Comparison of ENCODE assay signal across 29 cellular contexts in genomic region chr21:39668369-39668768, GRCh38. TPM values are rescaled to one million over a fixed set of nuclear protein-coding genes. Genes with fewer than 3 reads are reported as not detected.
"Had no signal": no experiment of that assay in that cellular context is flagged by ENCODE, and none has a peak within 500 bp of the region (broad histone marks: within the 10 kb centered on the region; RNA-seq: fewer than 3 reads in every experiment).

No MANE protein-coding gene starts in this region.

- H3K36me3 Mint-ChIP-seq: memory B cell; naive B cell; natural killer cell treated with Interleukin-12 subunit alpha and Interleukin-12 subunit beta and Interleukin-15 and Interleukin-18, amount 100 ng/mL, for 72 hours had no signal

- H3K9me3 ChIP-seq: esophagus muscularis mucosa, gastroesophageal sphincter, heart left ventricle, mucosa of descending colon, neutrophil, prostate gland, right atrium auricular region, sigmoid colon, stomach, thyroid gland had no signal

- H3K4me3 Mint-ChIP-seq: memory B cell; mesothelial cell of epicardium; naive B cell; natural killer cell treated with Interleukin-12 subunit alpha and Interleukin-12 subunit beta and Interleukin-15 and Interleukin-18, amount 100 ng/mL, for 72 hours; neural crest cell had no signal

- H3K4me2 ChIP-seq: hepatocyte had no signal

- H3K27me3 ChIP-seq: esophagus muscularis mucosa, foreskin keratinocyte, gastroesophageal sphincter, heart left ventricle, hepatocyte, neutrophil, right atrium auricular region, sigmoid colon, stomach, thyroid gland had no signal

- H3K27ac Mint-ChIP-seq: memory B cell; mesothelial cell of epicardium; naive B cell; natural killer cell treated with Interleukin-12 subunit alpha and Interleukin-12 subunit beta and Interleukin-15 and Interleukin-18, amount 100 ng/mL, for 72 hours had no signal

- H3K27ac ChIP-seq: coronary artery, esophagus muscularis mucosa, foreskin keratinocyte, gastroesophageal sphincter, heart left ventricle, hepatocyte, neutrophil, prostate gland, right atrium auricular region, sigmoid colon, stomach, thyroid gland had no signal

- H3K4me3 ChIP-seq: coronary artery, esophagus muscularis mucosa, gastroesophageal sphincter, heart left ventricle, hepatocyte, lung, mucosa of descending colon, prostate gland, right atrium auricular region, sigmoid colon, stomach, thyroid gland had no signal

- H3K4me1 ChIP-seq: foreskin keratinocyte, gastroesophageal sphincter, heart left ventricle, prostate gland, right atrium auricular region had no signal

- H3K4me1 Mint-ChIP-seq: memory B cell, naive B cell had no signal

- FAIRE-seq: endothelial cell of umbilical vein, kidney, urothelium cell line had no signal

- H2AFZ ChIP-seq: hepatocyte had no signal

- ATAC-seq: foreskin keratinocyte, gastroesophageal sphincter, left lobe of liver, mucosa of descending colon had no signal

- H3K36me3 ChIP-seq: esophagus muscularis mucosa, gastroesophageal sphincter, heart left ventricle, neutrophil, prostate gland, right atrium auricular region, sigmoid colon, stomach, thyroid gland had no signal

- H3K79me2 ChIP-seq: hepatocyte had no signal

- H3K9me3 Mint-ChIP-seq: memory B cell; natural killer cell treated with Interleukin-12 subunit alpha and Interleukin-12 subunit beta and Interleukin-15 and Interleukin-18, amount 100 ng/mL, for 72 hours; neural crest cell had no signal

- DNase-seq: dermis blood vessel endothelial cell; effector memory CD4-positive, alpha-beta T cell; foreskin keratinocyte; heart left ventricle; kidney; mucosa of descending colon; naive B cell; sigmoid colon; stimulated activated CD4-positive, alpha-beta T cell treated with anti-CD3 and anti-CD28 coated beads, Interleukin-4, amount 100 ng/mL, for 4 hours; stimulated activated naive CD4-positive, alpha-beta T cell; stomach; thyroid gland; trophoblast cell had no signal

RNA-seq across cellular contexts. Expression of gene B3GALT5, which starts 55.6 kb away (rescaled TPM):
- total RNA-seq: endothelial cell of umbilical vein; foreskin keratinocyte; natural killer cell treated with Interleukin-12 subunit alpha and Interleukin-12 subunit beta and Interleukin-15 and Interleukin-18, amount 100 ng/mL, for 72 hours; omental fat pad; right atrium auricular region had no signal
- polyA plus RNA-seq: foreskin keratinocyte had no signal
